1 cellular context compared by ENCODE assay signal in the genomic region with DNA sequence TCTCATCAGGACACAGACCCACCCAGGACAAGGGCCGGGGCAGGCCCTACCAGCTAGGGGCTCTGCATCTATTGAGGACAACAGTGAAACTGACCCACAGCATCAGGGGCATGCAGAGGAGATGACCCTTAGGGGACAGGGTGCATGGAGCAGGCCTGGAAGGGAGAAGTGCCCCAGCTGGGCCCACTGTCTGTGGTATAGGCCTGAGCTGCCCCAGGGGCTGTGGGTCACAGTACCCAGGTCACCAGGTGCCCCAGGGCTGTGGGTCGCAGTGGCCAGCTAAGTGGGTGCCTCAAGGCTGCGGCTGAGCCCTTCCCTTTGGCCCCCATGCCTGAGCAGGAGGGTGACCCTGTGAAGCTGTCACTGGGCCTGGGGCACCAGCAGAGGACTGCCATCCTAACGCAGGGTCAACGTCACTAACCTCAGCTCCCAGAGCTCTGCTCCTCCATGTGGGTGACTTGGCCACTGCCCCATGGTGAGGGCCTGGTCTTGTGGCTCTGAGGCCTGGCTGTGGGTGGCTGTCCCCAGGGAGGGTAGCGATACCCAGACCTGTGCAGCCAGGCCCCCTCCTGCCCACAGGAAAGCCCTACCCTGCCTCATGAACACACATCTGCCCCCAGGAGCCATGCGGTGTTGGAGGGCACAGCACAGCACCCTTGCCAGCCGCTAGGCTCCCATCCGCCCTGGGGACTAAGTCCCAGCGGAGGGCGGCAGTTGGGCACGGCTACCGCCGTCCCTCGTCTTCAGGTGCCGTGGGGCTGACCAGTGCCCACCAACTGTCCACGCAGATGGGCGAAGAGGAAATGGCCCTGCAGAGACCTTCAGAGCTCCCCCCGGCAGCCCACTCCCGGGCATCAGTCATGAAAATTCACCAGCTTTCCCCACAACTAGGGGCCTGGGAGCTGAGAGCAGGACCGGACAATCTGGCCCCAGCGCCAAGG.
TF ChIP-seq lines count a peak whose summit lies in the region.

No MANE protein-coding gene starts in this region.

TF ChIP-seq in GM12878, 131 proteins besides CTCF, POLR2A, EP300 and RAD21:
- peak; percentile 50; the same call in 1 of the 2 replicates for TF ChIP-seq POLR2AphosphoS5 (IDR thresholded peaks at IDR 0.05; ENCODE audit: low read length)
- TF ChIP-seq ESRRA (IDR thresholded peaks at IDR 0.05; ENCODE audit: low read length), result no peak
